ENCODE assay signal across 8 cellular contexts in the genomic region with DNA sequence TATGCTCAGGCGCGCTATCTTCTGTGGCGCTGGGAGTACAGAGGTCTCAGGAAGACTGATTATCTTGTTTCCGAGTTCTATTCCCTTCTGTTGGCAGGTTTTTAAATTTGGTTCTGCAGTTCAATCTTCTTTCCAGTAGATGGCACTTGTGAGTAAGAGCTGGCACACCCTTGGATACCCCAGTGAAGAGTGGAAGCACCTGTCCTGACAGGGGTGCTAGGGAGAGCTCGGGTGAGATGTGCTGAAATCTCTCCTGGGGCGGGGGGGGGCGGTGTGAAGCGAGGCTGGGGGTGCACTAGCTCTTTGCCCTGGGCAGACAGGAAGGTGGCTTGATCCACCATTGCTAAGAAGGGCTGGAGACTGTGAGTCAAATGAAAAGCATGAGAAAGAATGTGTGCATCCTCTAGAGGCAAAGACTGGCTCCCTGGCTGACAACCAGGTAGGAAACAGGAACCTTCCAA.
DNase-seq lines count a peak whose midpoint lies in the region; ATAC-seq and TF ChIP-seq lines count a peak whose summit lies in the region.

No MANE protein-coding gene starts in this region.

- H2AFZ ChIP-seq in KMS-11 (ENCODE audit: low read depth): peak overlapping the region; percentile 74

- no peaks in the 10 kb centered on the region for H3K79me2 ChIP-seq in KMS-11 (ENCODE audit: insufficient read depth, low read depth)

- no peak overlapping the region for H3K9ac ChIP-seq in KMS-11

- 8% methylated on average over 8 of the region's 8 CpGs for WGBS in suprapubic skin

- H3K4me3 Mint-ChIP-seq in stimulated activated naive CD8-positive, alpha-beta T cell treated with anti-CD3 and anti-CD28 coated beads, Interleukin-15, amount 100 ng/mL, for 72 hours: no peak overlapping the region

- H3K27ac ChIP-seq in KMS-11 (no peak overlapping the region), RWPE2 (ENCODE audit: poor library complexity, severe bottlenecking) (no peak overlapping the region), suprapubic skin (no peak overlapping the region)

- H3K4me1 ChIP-seq in KMS-11 (ENCODE audit: low read depth, poor library complexity, severe bottlenecking) (peaks cover 6% of the 10 kb centered on the region), RWPE2 (ENCODE audit: insufficient read depth, poor library complexity, severe bottlenecking) (no peaks in the 10 kb centered on the region), suprapubic skin (no peaks in the 10 kb centered on the region)

- peak overlapping the region; percentile 81; the same call in 1 of the 2 replicates for H3K4me2 ChIP-seq in KMS-11

- no peaks in the 10 kb centered on the region for H3K4me1 Mint-ChIP-seq in stimulated activated naive CD8-positive, alpha-beta T cell treated with anti-CD3 and anti-CD28 coated beads, Interleukin-15, amount 100 ng/mL, for 72 hours

- no peak overlapping the region for H3K4me3 ChIP-seq in KMS-11 (IDR thresholded peaks at IDR 0.05; ENCODE audit: insufficient read depth, low read depth, low read length)
- H3K4me3 ChIP-seq in RWPE2 (ENCODE audit: severe bottlenecking): no peak overlapping the region
- H3K4me3 ChIP-seq in fibroblast of pulmonary artery (replicated peaks; ENCODE audit: low read depth, low read length): no peak overlapping the region
- no peak overlapping the region for H3K4me3 ChIP-seq in suprapubic skin

- H3K9me3 ChIP-seq in RWPE2 (ENCODE audit: severe bottlenecking) (no peaks in the 10 kb centered on the region), suprapubic skin (no peaks in the 10 kb centered on the region)

- no peaks in the 10 kb centered on the region for H3K36me3 ChIP-seq in KMS-11 (ENCODE audit: insufficient read depth)
- no peaks in the 10 kb centered on the region for H3K36me3 ChIP-seq in RWPE2 (ENCODE audit: low read depth)
- H3K36me3 ChIP-seq in suprapubic skin: no peaks in the 10 kb centered on the region

- ATAC-seq in stimulated activated naive CD8-positive, alpha-beta T cell treated with anti-CD3 and anti-CD28 coated beads, Interleukin-15, amount 100 ng/mL, for 72 hours: peak; percentile 60
- ATAC-seq in stimulated activated naive CD8-positive, alpha-beta T cell treated with anti-CD3 and anti-CD28 coated beads, Interleukin-15, Interleukin-2, amounts not matched to agents 100 U/mL and 50 U/mL, for 24 hours: no peak
- ATAC-seq in RWPE2 (ENCODE audit: low read depth): peak; percentile 85

- no peaks in the 10 kb centered on the region for H3K27me3 Mint-ChIP-seq in stimulated activated naive CD8-positive, alpha-beta T cell treated with anti-CD3 and anti-CD28 coated beads, Interleukin-15, amount 100 ng/mL, for 72 hours

- H3K27me3 ChIP-seq in KMS-11 (ENCODE audit: insufficient read depth, low read depth) (no peaks in the 10 kb centered on the region), RWPE2 (ENCODE audit: insufficient read depth, poor library complexity, severe bottlenecking) (no peaks in the 10 kb centered on the region), suprapubic skin (no peaks in the 10 kb centered on the region)

- H4K20me1 ChIP-seq in KMS-11 (ENCODE audit: insufficient read depth): no peaks in the 10 kb centered on the region

- TF ChIP-seq CTCF in KMS-11 (conservative IDR thresholded peaks at IDR 0.05; ENCODE audit: low read depth, low read length) (peak; percentile 72), RWPE2 (IDR thresholded peaks at IDR 0.05; ENCODE audit: poor library complexity, severe bottlenecking) (peak; percentile 82), fibroblast of pulmonary artery (IDR thresholded peaks at IDR 0.05; ENCODE audit: low read length, missing control alignments) (peak; percentile 80), suprapubic skin (IDR thresholded peaks at IDR 0.05) (peak in 1 of 2 donors; percentile 69)

- DNase-seq in stimulated activated naive CD8-positive, alpha-beta T cell treated with anti-CD3 and anti-CD28 coated beads, Interleukin-15, amount 100 ng/mL, for 72 hours: peak in 1 of 2 donors; percentile 8
- no peak for DNase-seq in stimulated activated naive CD8-positive, alpha-beta T cell treated with anti-CD3 and anti-CD28 coated beads, Interleukin-15, Interleukin-2, amounts not matched to agents 100 U/mL and 50 U/mL, for 24 hours
- DNase-seq in HCEC 1CT (peak; percentile 46), RWPE2 (ENCODE audit: low spot score) (no peak), fibroblast of pulmonary artery (ENCODE audit: low read depth) (peak; percentile 51), pons (ENCODE audit: low spot score) (peak; percentile 21), suprapubic skin (ENCODE audit: low spot score in 2 of 2) (no peak)

- no peak overlapping the region for H3K27ac Mint-ChIP-seq in stimulated activated naive CD8-positive, alpha-beta T cell treated with anti-CD3 and anti-CD28 coated beads, Interleukin-15, amount 100 ng/mL, for 72 hours

- no peaks in the 10 kb centered on the region for H3K9me3 Mint-ChIP-seq in stimulated activated naive CD8-positive, alpha-beta T cell treated with anti-CD3 and anti-CD28 coated beads, Interleukin-15, amount 100 ng/mL, for 72 hours

- no peak for TF ChIP-seq POLR2A in suprapubic skin (IDR thresholded peaks at IDR 0.05)

- TF ChIP-seq EP300 in suprapubic skin (IDR thresholded peaks at IDR 0.05): no peak

Comparison
In these comparisons a context has a peak if more than half of its experiments do, and no peak if none do; other contexts are left out.
1. DNase-seq: peak in HCEC 1CT (single experiment), fibroblast of pulmonary artery (single experiment) and pons (single experiment); none in stimulated activated naive CD8-positive, alpha-beta T cell treated with anti-CD3 and anti-CD28 coated beads, Interleukin-15, Interleukin-2, amounts not matched to agents 100 U/mL and 50 U/mL, for 24 hours (single experiment), RWPE2 (single experiment) and suprapubic skin (0 of 2).